In genomic region chr2:231602874-231603467, GRCh38 we compare ENCODE assay signal across 12 cellular contexts. TPM values are rescaled to one million over a fixed set of nuclear protein-coding genes. Genes with fewer than 3 reads are reported as not detected.
DNase-seq lines count a peak whose midpoint lies in the region; ATAC-seq and TF ChIP-seq lines count a peak whose summit lies in the region.
"Had no signal": no experiment of that assay in that cellular context is flagged by ENCODE, and none has a peak within 500 bp of the region (broad histone marks: within the 10 kb centered on the region; RNA-seq: fewer than 3 reads in every experiment).

No MANE protein-coding gene starts in this region.

- no peak overlapping the region for H3K27ac Mint-ChIP-seq in activated naive CD4-positive, alpha-beta T cell treated with anti-CD3 and anti-CD28 coated beads for 36 hours
- H3K27ac Mint-ChIP-seq in natural killer cell = peak overlapping the region; percentile 79 to 93

- peak overlapping the region; percentile 32 for H3K4me3 Mint-ChIP-seq in activated naive CD4-positive, alpha-beta T cell treated with anti-CD3 and anti-CD28 coated beads for 36 hours
- peak overlapping the region; percentile 1 for H3K4me3 Mint-ChIP-seq in natural killer cell

- peaks cover 7% of the 10 kb centered on the region for H3K4me1 Mint-ChIP-seq in activated naive CD4-positive, alpha-beta T cell treated with anti-CD3 and anti-CD28 coated beads for 36 hours (ENCODE audit: low read depth)
- H3K4me1 Mint-ChIP-seq in natural killer cell = peaks cover 6 to 15% of the 10 kb centered on the region in 2 donors

- H3K27ac ChIP-seq in tibial artery = peak overlapping the region; percentile 99

- H3K4me3 ChIP-seq in tibial artery = no peak overlapping the region
- no peak overlapping the region for H3K4me3 ChIP-seq in mucosa of descending colon

- CTCF ChIA-PET in activated naive CD4-positive, alpha-beta T cell treated with anti-CD3 and anti-CD28 coated beads for 36 hours (lab: Charles Lee) = interaction anchor here (0.7 to 5.1 kb wide), 6 partner anchors 9 to 122 kb away, joined by 3 to 60 read pairs (median 6); no protein-coding TSS in a partner anchor

- peaks cover 0 to 52% (median 39%) of the 10 kb centered on the region in 4 donors for H3K4me1 ChIP-seq in tibial artery
- H3K4me1 ChIP-seq in mucosa of descending colon (ENCODE audit: low read depth) = peaks cover 6% of the 10 kb centered on the region

- no peak for DNase-seq in activated naive CD4-positive, alpha-beta T cell treated with anti-CD3 and anti-CD28 coated beads for 36 hours
- DNase-seq in activated naive CD4-positive, alpha-beta T cell treated with anti-CD3 and anti-CD28 coated beads, Interleukin-2, amount 50 U/mL, for 16 hours = no peak
- DNase-seq in cerebellar cortex (ENCODE audit: low spot score) (peak; percentile 67), natural killer cell (no peak), tibial artery (no peak), mucosa of descending colon (no peak)
- DNase-seq in activated CD4-positive, alpha-beta T cell treated with anti-CD3 and anti-CD28 coated beads, Interleukin-2, amount 50 U/mL, for 4 hours = no peak
- DNase-seq: central memory CD4-positive, alpha-beta T cell; NCI-H345 had no signal

- no peaks in the 10 kb centered on the region for H3K27me3 Mint-ChIP-seq in activated naive CD4-positive, alpha-beta T cell treated with anti-CD3 and anti-CD28 coated beads for 36 hours (ENCODE audit: low read depth)
- H3K27me3 Mint-ChIP-seq in natural killer cell (ENCODE audit: low read depth in 2 of 2) = no peaks in the 10 kb centered on the region

- H3K9me3 Mint-ChIP-seq in activated naive CD4-positive, alpha-beta T cell treated with anti-CD3 and anti-CD28 coated beads for 36 hours = no peaks in the 10 kb centered on the region
- no peaks in the 10 kb centered on the region for H3K9me3 Mint-ChIP-seq in natural killer cell

- H3K36me3 Mint-ChIP-seq in activated naive CD4-positive, alpha-beta T cell treated with anti-CD3 and anti-CD28 coated beads for 36 hours (ENCODE audit: low read depth) = no peaks in the 10 kb centered on the region
- H3K36me3 Mint-ChIP-seq in natural killer cell = no peaks in the 10 kb centered on the region

- no peaks in the 10 kb centered on the region for H3K27me3 ChIP-seq in tibial artery

- no peak for ATAC-seq in natural killer cell
- no peak for ATAC-seq in GM18511 (IDR thresholded peaks at IDR 0.05; ENCODE audit: unreplicated experiment)
- ATAC-seq in mucosa of descending colon = no peak
- ATAC-seq: HepG2 had no signal

- intact Hi-C loops in activated naive CD4-positive, alpha-beta T cell treated with anti-CD3 and anti-CD28 coated beads for 36 hours (cut with micrococcal nuclease) = no loop called here
- intact Hi-C loops in natural killer cell (cut with micrococcal nuclease) (no loop called here), tibial artery (cut with DNase I; ENCODE audit: low total_unique reads) (loop anchor here (5.0 kb wide), 2 partner anchors 41 to 91 kb away; no protein-coding TSS in a partner anchor), mucosa of descending colon (cut with DNase I, micrococcal nuclease) (no loop called here)

- H3K9me3 ChIP-seq in tibial artery (no peaks in the 10 kb centered on the region), mucosa of descending colon (no peaks in the 10 kb centered on the region)
- H3K9me3 ChIP-seq: neutrophil had no signal

- no peak for TF ChIP-seq CTCF in natural killer cell (IDR thresholded peaks at IDR 0.05)
- no peak for TF ChIP-seq CTCF in tibial artery (IDR thresholded peaks at IDR 0.05)
- TF ChIP-seq CTCF in mucosa of descending colon (IDR thresholded peaks at IDR 0.05) = no peak

- no peaks in the 10 kb centered on the region for H3K36me3 ChIP-seq in tibial artery
- no peaks in the 10 kb centered on the region for H3K36me3 ChIP-seq in mucosa of descending colon (ENCODE audit: low read depth)
- H3K36me3 ChIP-seq: neutrophil had no signal

RNA-seq across cellular contexts. Expression of gene TEX44, which starts 10.3 kb away (rescaled TPM):
- total RNA-seq in activated naive CD4-positive, alpha-beta T cell treated with anti-CD3 and anti-CD28 coated beads for 36 hours = not detected
- total RNA-seq in natural killer cell = not detected
- not detected for total RNA-seq in mucosa of descending colon
- total RNA-seq: HepG2 had no signal
